1 cellular context compared by ENCODE assay signal in genomic region chr16:85901760-85902365, GRCh38.
TF ChIP-seq lines count a peak whose summit lies in the region.

No MANE protein-coding gene starts in this region.

TF ChIP-seq in WTC11, 78 proteins besides CTCF, POLR2A, EP300 and RAD21 (continued from another document):
- no peak for TF ChIP-seq PREB (CRISPR knock-in tag; IDR thresholded peaks at IDR 0.05; ENCODE audit: borderline replicate concordance)
